8 cellular contexts compared by ENCODE assay signal in genomic region chr2:130391058-130391871, GRCh38. TPM values are rescaled to one million over a fixed set of nuclear protein-coding genes. Genes with fewer than 3 reads are reported as not detected.
DNase-seq lines count a peak whose midpoint lies in the region; ATAC-seq and TF ChIP-seq lines count a peak whose summit lies in the region.

No MANE protein-coding gene starts in this region.

- no peaks in the 10 kb centered on the region for H3K27me3 ChIP-seq in OCI-LY3 (ENCODE audit: low read depth, low read length)
- no peaks in the 10 kb centered on the region for H3K27me3 ChIP-seq in esophagus muscularis mucosa
- H3K27me3 ChIP-seq in muscle layer of colon (ENCODE audit: control insufficient read depth in 1 of 2, insufficient read depth in 2 of 2, low read length in 2 of 2), result no peaks in the 10 kb centered on the region

- no peaks in the 10 kb centered on the region for H4K20me1 ChIP-seq in OCI-LY3 (ENCODE audit: insufficient read depth, low read length)

- H3K79me2 ChIP-seq in OCI-LY3 (ENCODE audit: low read length), result no peaks in the 10 kb centered on the region

- H3K4me3 Mint-ChIP-seq in stimulated activated naive CD8-positive, alpha-beta T cell treated with anti-CD3 and anti-CD28 coated beads, Interleukin-15, Interleukin-2, amounts not matched to agents 100 ng/mL and 50 ng/mL, for 24 hours, result peak overlapping the region; percentile 75

- H3K4me1 ChIP-seq in OCI-LY3 (ENCODE audit: low read length) (peaks cover 50% of the 10 kb centered on the region), esophagus muscularis mucosa (peaks cover 31 to 47% (median 39%) of the 10 kb centered on the region in 4 donors), muscle layer of colon (ENCODE audit: insufficient read depth, low read length) (peaks cover 24% of the 10 kb centered on the region)

- H3K36me3 ChIP-seq in OCI-LY3 (replicated peaks; ENCODE audit: low read depth, low read length) (peaks cover 3% of the 10 kb centered on the region), esophagus muscularis mucosa (no peaks in the 10 kb centered on the region), muscle layer of colon (ENCODE audit: insufficient read depth, low read length) (no peaks in the 10 kb centered on the region)

- H3K9me3 ChIP-seq in OCI-LY3 (ENCODE audit: insufficient read depth, low read length) (peaks cover 10% of the 10 kb centered on the region; the same call in 1 of the 2 replicates), esophagus muscularis mucosa (no peaks in the 10 kb centered on the region), muscle layer of colon (ENCODE audit: low read length) (no peaks in the 10 kb centered on the region)

- no peaks in the 10 kb centered on the region for H3K9me3 Mint-ChIP-seq in stimulated activated naive CD8-positive, alpha-beta T cell treated with anti-CD3 and anti-CD28 coated beads, Interleukin-15, Interleukin-2, amounts not matched to agents 100 ng/mL and 50 ng/mL, for 24 hours

- H3K4me1 Mint-ChIP-seq in stimulated activated naive CD8-positive, alpha-beta T cell treated with anti-CD3 and anti-CD28 coated beads, Interleukin-15, Interleukin-2, amounts not matched to agents 100 ng/mL and 50 ng/mL, for 24 hours (ENCODE audit: low read depth), result peaks cover 12% of the 10 kb centered on the region

- DNase-seq in D341Med (ENCODE audit: low spot score) (peak; percentile 78), HS-27A (ENCODE audit: low read depth) (peak; percentile 68), esophagus muscularis mucosa (ENCODE audit: extremely low spot score) (peak; percentile 93)
- peak; percentile 81 to 85 for DNase-seq in activated T-cell treated with anti-CD3 and anti-CD28 coated beads, Interleukin-2, amount 50 U/mL, for 48 hours

- intact Hi-C loops in esophagus muscularis mucosa (cut with DNase I), result no loop called here

- 2% methylated on average over 48 of the region's 59 CpGs for WGBS in esophagus muscularis mucosa

- peak; percentile 22 for TF ChIP-seq POLR2A in esophagus muscularis mucosa (IDR thresholded peaks at IDR 0.05; ENCODE audit: low read depth)

- no peaks in the 10 kb centered on the region for H3K36me3 Mint-ChIP-seq in stimulated activated naive CD8-positive, alpha-beta T cell treated with anti-CD3 and anti-CD28 coated beads, Interleukin-15, Interleukin-2, amounts not matched to agents 100 ng/mL and 50 ng/mL, for 24 hours (ENCODE audit: low read depth)

- H3K27me3 Mint-ChIP-seq in stimulated activated naive CD8-positive, alpha-beta T cell treated with anti-CD3 and anti-CD28 coated beads, Interleukin-15, Interleukin-2, amounts not matched to agents 100 ng/mL and 50 ng/mL, for 24 hours, result peaks cover 19% of the 10 kb centered on the region

- peak overlapping the region; percentile 10 for H2AFZ ChIP-seq in OCI-LY3 (ENCODE audit: low read depth, low read length)

- peak overlapping the region; percentile 78 for H3K4me3 ChIP-seq in OCI-LY3 (ENCODE audit: low read length)
- H3K4me3 ChIP-seq in esophagus muscularis mucosa, result peak overlapping the region; percentile 70 to 91 (median 76)
- peak overlapping the region; percentile 60 to 83 for H3K4me3 ChIP-seq in muscle layer of colon (ENCODE audit: low read depth in 1 of 2, low read length in 2 of 2)

- TF ChIP-seq CTCF in OCI-LY3 (IDR thresholded peaks at IDR 0.05; ENCODE audit: low read depth, low read length) (no peak), esophagus muscularis mucosa (IDR thresholded peaks at IDR 0.05) (no peak)

- peak overlapping the region; percentile 98 for H3K4me2 ChIP-seq in OCI-LY3 (ENCODE audit: low read length)

- peak; percentile 88 for ATAC-seq in GM21381 (IDR thresholded peaks at IDR 0.05; ENCODE audit: unreplicated experiment)

- TF ChIP-seq EP300 in esophagus muscularis mucosa (IDR thresholded peaks at IDR 0.05), result no peak

- H3K27ac Mint-ChIP-seq in stimulated activated naive CD8-positive, alpha-beta T cell treated with anti-CD3 and anti-CD28 coated beads, Interleukin-15, Interleukin-2, amounts not matched to agents 100 ng/mL and 50 ng/mL, for 24 hours, result peak overlapping the region; percentile 78

- peak overlapping the region; percentile 76 for H3K9ac ChIP-seq in OCI-LY3 (ENCODE audit: low read length)
- peak overlapping the region; percentile 21 for H3K9ac ChIP-seq in muscle layer of colon (ENCODE audit: low read length)

- peak overlapping the region; percentile 40 for H3K27ac ChIP-seq in OCI-LY3 (ENCODE audit: low read length)
- peak overlapping the region; percentile 87 to 91 (median 90) for H3K27ac ChIP-seq in esophagus muscularis mucosa (replicated peaks in 1 of 4)
- peak overlapping the region; percentile 67 for H3K27ac ChIP-seq in muscle layer of colon (ENCODE audit: low read depth, low read length)

RNA-seq across cellular contexts. Expression of gene PTPN18, which starts 35.4 kb away (rescaled TPM):
- total RNA-seq in esophagus muscularis mucosa, result 10 to 100 TPM; 36.6 to 60.2 (median 50.3) TPM

RNA-seq across cellular contexts. Expression of gene IMP4, which starts 48.6 kb away (rescaled TPM):
- total RNA-seq in esophagus muscularis mucosa, result 100 to 1,000 TPM in 3 of 4 donors, 10 to 100 TPM in 1; 94.7 to 139 (median 114) TPM

Comparison
In these comparisons a context has a peak if more than half of its experiments do, and no peak if none do; other contexts are left out.
1. Peak in every context shown above with its lines: DNase-seq, ATAC-seq, H3K4me3 ChIP-seq and H3K27ac ChIP-seq.
2. H3K27ac ChIP-seq: peak in every context shown above with its lines; median percentile 90 in esophagus muscularis mucosa; 67 in muscle layer of colon; 40 in OCI-LY3.